8 cellular contexts compared by ENCODE assay signal in genomic region chr9:135907446-135908333, GRCh38. TPM values are rescaled to one million over a fixed set of nuclear protein-coding genes. Genes with fewer than 3 reads are reported as not detected.
DNase-seq lines count a peak whose midpoint lies in the region; ATAC-seq and TF ChIP-seq lines count a peak whose summit lies in the region.

A gene with protein sequence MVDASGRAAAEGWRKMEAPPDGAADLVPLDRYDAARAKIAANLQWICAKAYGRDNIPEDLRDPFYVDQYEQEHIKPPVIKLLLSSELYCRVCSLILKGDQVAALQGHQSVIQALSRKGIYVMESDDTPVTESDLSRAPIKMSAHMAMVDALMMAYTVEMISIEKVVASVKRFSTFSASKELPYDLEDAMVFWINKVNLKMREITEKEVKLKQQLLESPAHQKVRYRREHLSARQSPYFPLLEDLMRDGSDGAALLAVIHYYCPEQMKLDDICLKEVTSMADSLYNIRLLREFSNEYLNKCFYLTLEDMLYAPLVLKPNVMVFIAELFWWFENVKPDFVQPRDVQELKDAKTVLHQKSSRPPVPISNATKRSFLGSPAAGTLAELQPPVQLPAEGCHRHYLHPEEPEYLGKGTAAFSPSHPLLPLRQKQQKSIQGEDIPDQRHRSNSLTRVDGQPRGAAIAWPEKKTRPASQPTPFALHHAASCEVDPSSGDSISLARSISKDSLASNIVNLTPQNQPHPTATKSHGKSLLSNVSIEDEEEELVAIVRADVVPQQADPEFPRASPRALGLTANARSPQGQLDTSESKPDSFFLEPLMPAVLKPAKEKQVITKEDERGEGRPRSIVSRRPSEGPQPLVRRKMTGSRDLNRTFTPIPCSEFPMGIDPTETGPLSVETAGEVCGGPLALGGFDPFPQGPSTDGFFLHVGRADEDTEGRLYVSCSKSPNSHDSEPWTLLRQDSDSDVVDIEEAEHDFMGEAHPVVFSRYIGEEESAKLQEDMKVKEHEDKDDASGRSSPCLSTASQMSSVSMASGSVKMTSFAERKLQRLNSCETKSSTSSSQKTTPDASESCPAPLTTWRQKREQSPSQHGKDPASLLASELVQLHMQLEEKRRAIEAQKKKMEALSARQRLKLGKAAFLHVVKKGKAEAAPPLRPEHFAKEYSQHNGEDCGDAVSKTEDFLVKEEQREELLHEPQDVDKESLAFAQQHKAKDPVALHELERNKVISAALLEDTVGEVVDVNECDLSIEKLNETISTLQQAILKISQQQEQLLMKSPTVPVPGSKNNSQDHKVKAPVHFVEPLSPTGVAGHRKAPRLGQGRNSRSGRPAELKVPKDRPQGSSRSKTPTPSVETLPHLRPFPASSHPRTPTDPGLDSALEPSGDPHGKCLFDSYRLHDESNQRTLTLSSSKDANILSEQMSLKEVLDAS (N-terminal part only) (minus strand): TSS chr9:135907546. CDS start chr9:135907159, 387 bp downstream.

- H3K4me1 Mint-ChIP-seq in activated T-cell treated with anti-CD3 and anti-CD28 coated beads, Interleukin-2, amount 50 U/mL, for 4 hours (ENCODE audit: low read depth): peaks cover 62% of the 10 kb centered on the region

- no peaks in the 10 kb centered on the region for H3K9me3 ChIP-seq in muscle layer of colon (ENCODE audit: low read length)

- H4K20me1 ChIP-seq in KMS-11 (ENCODE audit: insufficient read depth): no peaks in the 10 kb centered on the region

- peaks cover 36% of the 10 kb centered on the region for H3K79me2 ChIP-seq in KMS-11 (ENCODE audit: insufficient read depth, low read depth)

- peak within 1 kb of the TSS; percentile 88 for H3K4me2 ChIP-seq in KMS-11

- no peaks in the 10 kb centered on the region for H3K27me3 Mint-ChIP-seq in activated T-cell treated with anti-CD3 and anti-CD28 coated beads, Interleukin-2, amount 50 U/mL, for 4 hours (ENCODE audit: low read depth)

- no peak for TF ChIP-seq CTCF in KMS-11 (conservative IDR thresholded peaks at IDR 0.05; ENCODE audit: low read depth, low read length)

- peak; percentile 97 for DNase-seq in DMS53 (lab: John Stamatoyannopoulos, UW)
- DNase-seq in activated T-cell treated with anti-CD3 and anti-CD28 coated beads, Interleukin-2, amount 50 U/mL, for 4 hours: peak; percentile 95
- DNase-seq in stimulated activated CD8-positive, alpha-beta memory T cell treated with anti-CD3 and anti-CD28 coated beads, Interleukin-7, amount 100 ng/mL, for 1 hour (ENCODE audit: low read depth in 2 of 2): peak; percentile 92 to 94

- peaks cover 6% of the 10 kb centered on the region for H3K9me3 Mint-ChIP-seq in activated T-cell treated with anti-CD3 and anti-CD28 coated beads, Interleukin-2, amount 50 U/mL, for 4 hours

- H3K36me3 Mint-ChIP-seq in activated T-cell treated with anti-CD3 and anti-CD28 coated beads, Interleukin-2, amount 50 U/mL, for 4 hours (ENCODE audit: insufficient read depth): peaks cover 27% of the 10 kb centered on the region

- no peaks in the 10 kb centered on the region for H3K27me3 ChIP-seq in KMS-11 (ENCODE audit: insufficient read depth, low read depth)
- H3K27me3 ChIP-seq in muscle layer of colon (ENCODE audit: control insufficient read depth in 1 of 2, insufficient read depth in 2 of 2, low read length in 2 of 2): no peaks in the 10 kb centered on the region

- peak within 1 kb of the TSS; percentile 75 for H2AFZ ChIP-seq in KMS-11 (ENCODE audit: low read depth)

- H3K9ac ChIP-seq in KMS-11 (no peak within 1 kb of the TSS; the same call in 1 of the 2 replicates), muscle layer of colon (ENCODE audit: low read length) (peak within 1 kb of the TSS; percentile 36)

- H3K4me1 ChIP-seq in KMS-11 (ENCODE audit: low read depth, poor library complexity, severe bottlenecking) (peaks cover 14% of the 10 kb centered on the region), muscle layer of colon (ENCODE audit: insufficient read depth, low read length) (peaks cover 28% of the 10 kb centered on the region)

- ATAC-seq in GM21717 (IDR thresholded peaks at IDR 0.05; ENCODE audit: unreplicated experiment) (peak; percentile 53), esophagus mucosa (peak; percentile 90)
- peak; percentile 76 to 80 for ATAC-seq in activated T-cell treated with anti-CD3 and anti-CD28 coated beads, Interleukin-2, amount 50 U/mL, for 4 hours

- H3K4me3 ChIP-seq in KMS-11 (IDR thresholded peaks at IDR 0.05; ENCODE audit: insufficient read depth, low read depth, low read length): no peak within 1 kb of the TSS
- peak within 1 kb of the TSS; percentile 67 to 68 for H3K4me3 ChIP-seq in muscle layer of colon (ENCODE audit: low read depth in 1 of 2, low read length in 2 of 2)

- peak within 1 kb of the TSS; percentile 89 for H3K4me3 Mint-ChIP-seq in activated T-cell treated with anti-CD3 and anti-CD28 coated beads, Interleukin-2, amount 50 U/mL, for 4 hours

- no peak within 1 kb of the TSS for H3K27ac ChIP-seq in KMS-11
- peak within 1 kb of the TSS; percentile 46 for H3K27ac ChIP-seq in muscle layer of colon (ENCODE audit: low read depth, low read length)

- H3K36me3 ChIP-seq in KMS-11 (ENCODE audit: insufficient read depth) (no peaks in the 10 kb centered on the region), muscle layer of colon (ENCODE audit: insufficient read depth, low read length) (peaks cover 16% of the 10 kb centered on the region)

TF ChIP-seq in PFSK-1, 5 proteins besides CTCF, POLR2A, EP300 and RAD21:
- TF ChIP-seq SIN3A (IDR thresholded peaks at IDR 0.05; ENCODE audit: borderline replicate concordance, insufficient read depth, low read length) (no peak), TAF1 (IDR thresholded peaks at IDR 0.05; ENCODE audit: borderline replicate concordance, insufficient read depth, low read length) (0 out of 2 replicates have a peak, but pooled peaks have one; percentile 27), POLR2AphosphoS5 (IDR thresholded peaks at IDR 0.05; ENCODE audit: low read depth, low read length) (peak; percentile 80), REST (IDR thresholded peaks at IDR 0.05; ENCODE audit: insufficient read depth in 1 of 2, low read depth in 2 of 2, low read length in 2 of 2) (no peak), FOXP2 (optimal IDR thresholded peaks at IDR 0.05; ENCODE audit: borderline replicate concordance, extremely low read depth, extremely low read length, insufficient read depth) (peak; percentile 10)

RNA-seq across cellular contexts. Expression of the gene that starts here (rescaled TPM):
- 48.9 TPM for polyA plus RNA-seq in PFSK-1 (2012; ENCODE audit: insufficient read length, low read depth)
- 10 to 100 TPM; 26.7 to 37.4 (median 29.2) TPM for total RNA-seq in activated T-cell treated with anti-CD3 and anti-CD28 coated beads, Interleukin-2, amount 50 U/mL, for 4 hours
- 52.7 TPM for total RNA-seq in esophagus mucosa
